ENCODE assay signal across 16 cellular contexts in genomic region chr2:105486762-105487141, GRCh38.
"Had no signal": no experiment of that assay in that cellular context is flagged by ENCODE, and none has a peak within 500 bp of the region (broad histone marks: within the 10 kb centered on the region; RNA-seq: fewer than 3 reads in every experiment).

No MANE protein-coding gene starts in this region.

- H3K27me3 ChIP-seq: breast epithelium, neural progenitor cell had no signal

- H3K27me3 Mint-ChIP-seq: activated naive CD8-positive, alpha-beta T cell; stimulated activated naive CD8-positive, alpha-beta T cell treated with anti-CD3 and anti-CD28 coated beads, Interleukin-15, amount 100 ng/mL, for 72 hours; T-helper 17 cell had no signal

- H3K36me3 ChIP-seq: breast epithelium, neural progenitor cell had no signal

- H3K27ac ChIP-seq: neural progenitor cell had no signal

- H3K9me3 ChIP-seq: breast epithelium had no signal

- H3K27ac Mint-ChIP-seq: activated B cell treated with CpG ODN at 0.5 μM for 24 hours; activated CD4-positive, alpha-beta T cell treated with anti-CD3 and anti-CD28 coated beads, Interleukin-2, amount 10 ng/mL, durations not matched to agents 7 days and 5 days; activated naive CD8-positive, alpha-beta T cell; endodermal cell; neural progenitor cell; stimulated activated naive CD8-positive, alpha-beta T cell treated with anti-CD3 and anti-CD28 coated beads, Interleukin-15, amount 100 ng/mL, for 72 hours; T-helper 17 cell had no signal

- H3K4me3 ChIP-seq: breast epithelium, lung, neural progenitor cell had no signal

- DNase-seq: activated B cell treated with CpG ODN at 0.5 μM for 24 hours; activated CD4-positive, alpha-beta T cell treated with anti-CD3 and anti-CD28 coated beads, Interleukin-2, amount 10 ng/mL, durations not matched to agents 7 days and 5 days; activated CD8-positive, alpha-beta memory T cell treated with anti-CD3 and anti-CD28 coated beads for 24 hours; activated gamma-delta T cell treated with Interleukin-2 at 50 U/mL for 16 hours; anterior cingulate cortex; dermis blood vessel endothelial cell; endodermal cell; head of caudate nucleus; midbrain; stimulated activated naive CD8-positive, alpha-beta T cell treated with anti-CD3 and anti-CD28 coated beads, Interleukin-15, amount 100 ng/mL, for 72 hours; T-helper 17 cell had no signal

- H3K4me1 Mint-ChIP-seq: activated B cell treated with CpG ODN at 0.5 μM for 24 hours; activated CD4-positive, alpha-beta T cell treated with anti-CD3 and anti-CD28 coated beads, Interleukin-2, amount 10 ng/mL, durations not matched to agents 7 days and 5 days; stimulated activated naive CD8-positive, alpha-beta T cell treated with anti-CD3 and anti-CD28 coated beads, Interleukin-15, amount 100 ng/mL, for 72 hours; T-helper 17 cell had no signal

- ATAC-seq: stimulated activated naive CD8-positive, alpha-beta T cell treated with anti-CD3 and anti-CD28 coated beads, Interleukin-15, amount 100 ng/mL, for 72 hours; T-helper 17 cell had no signal

- H3K4me3 Mint-ChIP-seq: activated B cell treated with CpG ODN at 0.5 μM for 24 hours; activated CD4-positive, alpha-beta T cell treated with anti-CD3 and anti-CD28 coated beads, Interleukin-2, amount 10 ng/mL, durations not matched to agents 7 days and 5 days; activated naive CD8-positive, alpha-beta T cell; endodermal cell; neural progenitor cell; stimulated activated naive CD8-positive, alpha-beta T cell treated with anti-CD3 and anti-CD28 coated beads, Interleukin-15, amount 100 ng/mL, for 72 hours; T-helper 17 cell had no signal

- H3K9me3 Mint-ChIP-seq: activated B cell treated with CpG ODN at 0.5 μM for 24 hours; activated CD4-positive, alpha-beta T cell treated with anti-CD3 and anti-CD28 coated beads, Interleukin-2, amount 10 ng/mL, durations not matched to agents 7 days and 5 days; endodermal cell; stimulated activated naive CD8-positive, alpha-beta T cell treated with anti-CD3 and anti-CD28 coated beads, Interleukin-15, amount 100 ng/mL, for 72 hours had no signal

- H3K4me1 ChIP-seq: breast epithelium, neural progenitor cell, parathyroid adenoma had no signal

- H3K36me3 Mint-ChIP-seq: activated naive CD8-positive, alpha-beta T cell; neural progenitor cell had no signal
